23 cellular contexts compared by ENCODE assay signal in genomic region chr5:107639990-107640389, GRCh38. TPM values are rescaled to one million over a fixed set of nuclear protein-coding genes. Genes with fewer than 3 reads are reported as not detected.
"Had no signal": no experiment of that assay in that cellular context is flagged by ENCODE, and none has a peak within 500 bp of the region (broad histone marks: within the 10 kb centered on the region; RNA-seq: fewer than 3 reads in every experiment).

No MANE protein-coding gene starts in this region.

- H3K4me1 Mint-ChIP-seq: naive thymus-derived CD8-positive, alpha-beta T cell; stimulated activated effector memory CD8-positive, alpha-beta T cell treated with anti-CD3 and anti-CD28 coated beads, Interleukin-12 subunit alpha, Interleukin-12 subunit beta, amount 100 ng/mL, for 72 hours had no signal

- H3K4me3 Mint-ChIP-seq: effector memory CD8-positive, alpha-beta T cell; naive thymus-derived CD8-positive, alpha-beta T cell; nephron progenitor cell; stimulated activated effector memory CD8-positive, alpha-beta T cell treated with anti-CD3 and anti-CD28 coated beads, Interleukin-12 subunit alpha, Interleukin-12 subunit beta, amount 100 ng/mL, for 72 hours had no signal

- H3K27me3 ChIP-seq: gastrocnemius medialis, hepatocyte, sigmoid colon, stomach, thyroid gland, vagina had no signal

- H3K4me1 ChIP-seq: gastrocnemius medialis, lower lobe of right lung, prostate gland, sigmoid colon, stomach, thyroid gland had no signal

- H3K4me2 ChIP-seq: hepatocyte had no signal

- H3K36me3 ChIP-seq: gastrocnemius medialis, left ventricle myocardium inferior, lower lobe of right lung, prostate gland, sigmoid colon, stomach, thyroid gland, vagina had no signal

- ATAC-seq: effector memory CD8-positive, alpha-beta T cell; gastrocnemius medialis; left colon; lower lobe of right lung; naive thymus-derived CD8-positive, alpha-beta T cell; right cardiac atrium; stimulated activated effector memory CD8-positive, alpha-beta T cell treated with anti-CD3 and anti-CD28 coated beads, Interleukin-12 subunit alpha, Interleukin-12 subunit beta, amount 100 ng/mL, for 72 hours had no signal

- DNase-seq: cortex of kidney; effector memory CD8-positive, alpha-beta T cell; foreskin fibroblast; gastrocnemius medialis; head of caudate nucleus; left colon; left ventricle myocardium inferior; lower lobe of right lung; naive thymus-derived CD8-positive, alpha-beta T cell; nephron progenitor cell; nucleus accumbens; right cardiac atrium; sigmoid colon; stimulated activated CD4-positive, alpha-beta T cell treated with anti-CD3 and anti-CD28 coated beads, Interleukin-2, amount 100 ng/mL, for 24 hours; stimulated activated CD4-positive, alpha-beta T cell treated with anti-CD3 and anti-CD28 coated beads, Interleukin-4, amount 100 ng/mL, for 24 hours; stimulated activated naive CD4-positive, alpha-beta T cell treated with Interleukin-2 at 50 U/mL for 16 hours; stomach; thyroid gland; trophoblast cell had no signal

- H3K27ac ChIP-seq: gastrocnemius medialis, hepatocyte, lower lobe of right lung, prostate gland, sigmoid colon, stomach, thyroid gland, vagina had no signal

- H3K27ac Mint-ChIP-seq: effector memory CD8-positive, alpha-beta T cell; naive thymus-derived CD8-positive, alpha-beta T cell; nephron progenitor cell; stimulated activated effector memory CD8-positive, alpha-beta T cell treated with anti-CD3 and anti-CD28 coated beads, Interleukin-12 subunit alpha, Interleukin-12 subunit beta, amount 100 ng/mL, for 72 hours had no signal

- H2AFZ ChIP-seq: hepatocyte had no signal

- H3K9me3 ChIP-seq: gastrocnemius medialis, left ventricle myocardium inferior, lower lobe of right lung, prostate gland, sigmoid colon, stomach, thyroid gland, vagina had no signal

- H3K9me3 Mint-ChIP-seq: effector memory CD8-positive, alpha-beta T cell; naive thymus-derived CD8-positive, alpha-beta T cell; nephron progenitor cell; stimulated activated effector memory CD8-positive, alpha-beta T cell treated with anti-CD3 and anti-CD28 coated beads, Interleukin-12 subunit alpha, Interleukin-12 subunit beta, amount 100 ng/mL, for 72 hours had no signal

- H3K36me3 Mint-ChIP-seq: stimulated activated effector memory CD8-positive, alpha-beta T cell treated with anti-CD3 and anti-CD28 coated beads, Interleukin-12 subunit alpha, Interleukin-12 subunit beta, amount 100 ng/mL, for 72 hours had no signal

- H3K4me3 ChIP-seq: gastrocnemius medialis, hepatocyte, left ventricle myocardium inferior, lower lobe of right lung, prostate gland, sigmoid colon, stomach, thyroid gland, vagina had no signal

RNA-seq across cellular contexts. Expression of gene EFNA5, which starts 30.7 kb away (rescaled TPM):
- total RNA-seq: naive thymus-derived CD8-positive, alpha-beta T cell had no signal
